Comparison of ENCODE assay signal across 9 cellular contexts in the genomic region with DNA sequence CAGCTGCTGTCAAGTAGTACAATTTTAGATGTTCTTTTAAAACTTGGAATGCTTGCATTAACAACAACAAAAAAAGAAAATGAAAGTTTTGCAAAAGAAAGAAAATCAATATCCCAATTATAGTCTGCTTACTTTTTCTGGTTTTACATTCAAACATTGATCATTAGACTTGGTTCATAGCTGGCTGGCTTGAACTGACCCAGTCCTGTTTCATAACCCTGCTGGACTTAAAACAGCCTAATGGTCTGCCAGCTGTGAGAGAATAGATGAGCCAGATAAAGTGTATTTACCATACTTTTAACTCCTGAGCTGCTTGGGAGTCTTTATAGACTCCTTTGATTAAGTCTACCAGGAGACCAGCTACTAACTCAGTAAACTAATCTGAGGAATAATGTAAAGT. TPM values are rescaled to one million over a fixed set of nuclear protein-coding genes. Genes with fewer than 3 reads are reported as not detected.
DNase-seq lines count a peak whose midpoint lies in the region; ATAC-seq, FAIRE-seq and TF ChIP-seq lines count a peak whose summit lies in the region.
"Had no signal": no experiment of that assay in that cellular context is flagged by ENCODE, and none has a peak within 500 bp of the region (broad histone marks: within the 10 kb centered on the region; RNA-seq: fewer than 3 reads in every experiment).

No MANE protein-coding gene starts in this region.

- H3K9me3 ChIP-seq in CD4-positive, alpha-beta memory T cell (ENCODE audit: control insufficient read depth in 1 of 2, low read length in 2 of 2) = no peaks in the 10 kb centered on the region
- no peaks in the 10 kb centered on the region for H3K9me3 ChIP-seq in MM.1S (replicated peaks; ENCODE audit: insufficient read depth, low read length)

- H3K27me3 ChIP-seq in CD4-positive, alpha-beta memory T cell (ENCODE audit: insufficient read depth, low read length) = no peaks in the 10 kb centered on the region
- no peaks in the 10 kb centered on the region for H3K27me3 ChIP-seq in MM.1S (replicated peaks; ENCODE audit: insufficient read depth, low read length)

- peaks cover 57 to 82% (median 69%) of the 10 kb centered on the region in 4 donors for H3K4me1 Mint-ChIP-seq in CD4-positive, alpha-beta memory T cell
- H3K4me1 Mint-ChIP-seq in brain = peaks cover 43% of the 10 kb centered on the region
- peaks cover 49 to 65% of the 10 kb centered on the region in 2 donors for H3K4me1 Mint-ChIP-seq in natural killer cell treated with Interleukin-12 subunit alpha and Interleukin-12 subunit beta and Interleukin-15 and Interleukin-18, amount 100 ng/mL, for 72 hours (ENCODE audit: low read depth in 2 of 2)

- H3K27me3 Mint-ChIP-seq in CD4-positive, alpha-beta memory T cell = no peaks in the 10 kb centered on the region
- no peaks in the 10 kb centered on the region for H3K27me3 Mint-ChIP-seq in brain
- H3K27me3 Mint-ChIP-seq in natural killer cell treated with Interleukin-12 subunit alpha and Interleukin-12 subunit beta and Interleukin-15 and Interleukin-18, amount 100 ng/mL, for 72 hours = no peaks in the 10 kb centered on the region

- intact Hi-C loops in CD4-positive, alpha-beta memory T cell (cut with micrococcal nuclease) = no loop called here

- H3K4me1 ChIP-seq in CD4-positive, alpha-beta memory T cell (ENCODE audit: insufficient read depth, low read length) = peaks cover 41% of the 10 kb centered on the region
- peaks cover 70% of the 10 kb centered on the region for H3K4me1 ChIP-seq in MM.1S (ENCODE audit: low read length)

- peak overlapping the region; percentile 74 for H3K4me2 ChIP-seq in MM.1S (ENCODE audit: low read depth, low read length)

- peak overlapping the region in 6 of 8 donors; percentile 34 to 84 (median 62) for H3K4me3 Mint-ChIP-seq in CD4-positive, alpha-beta memory T cell
- H3K4me3 Mint-ChIP-seq in brain = peak overlapping the region in 3 of 5 experiments; percentile 17 to 63 (median 29)
- H3K4me3 Mint-ChIP-seq in natural killer cell treated with Interleukin-12 subunit alpha and Interleukin-12 subunit beta and Interleukin-15 and Interleukin-18, amount 100 ng/mL, for 72 hours = peak overlapping the region; percentile 77

- no peak overlapping the region for H3K27ac ChIP-seq in CD4-positive, alpha-beta memory T cell (ENCODE audit: low read depth, low read length)
- peak overlapping the region; percentile 54; the same call in 1 of the 2 replicates for H3K27ac ChIP-seq in MM.1S (ENCODE audit: low read length)

- no peak overlapping the region for H2AFZ ChIP-seq in MM.1S (ENCODE audit: low read length)

- no peak for ATAC-seq in natural killer cell treated with Interleukin-12 subunit alpha and Interleukin-12 subunit beta and Interleukin-15 and Interleukin-18, amount 100 ng/mL, for 72 hours

- H3F3A ChIP-seq in MM.1S (ENCODE audit: insufficient read depth, low read length) = peaks cover 22% of the 10 kb centered on the region

- no peaks in the 10 kb centered on the region for H3K9me2 ChIP-seq in MM.1S (replicated peaks; ENCODE audit: insufficient read depth, low read length)

- no peak overlapping the region for H3K9ac ChIP-seq in MM.1S (ENCODE audit: low read length)

- H3K36me3 Mint-ChIP-seq in CD4-positive, alpha-beta memory T cell = peaks cover 10 to 12% of the 10 kb centered on the region in 2 donors
- peaks cover 56% of the 10 kb centered on the region for H3K36me3 Mint-ChIP-seq in brain
- peaks cover 5% of the 10 kb centered on the region for H3K36me3 Mint-ChIP-seq in natural killer cell treated with Interleukin-12 subunit alpha and Interleukin-12 subunit beta and Interleukin-15 and Interleukin-18, amount 100 ng/mL, for 72 hours

- H3K9me3 Mint-ChIP-seq in CD4-positive, alpha-beta memory T cell = no peaks in the 10 kb centered on the region
- peaks cover 3 to 17% (median 9%) of the 10 kb centered on the region in 5 experiments for H3K9me3 Mint-ChIP-seq in brain
- no peaks in the 10 kb centered on the region for H3K9me3 Mint-ChIP-seq in natural killer cell treated with Interleukin-12 subunit alpha and Interleukin-12 subunit beta and Interleukin-15 and Interleukin-18, amount 100 ng/mL, for 72 hours

- POLR2A ChIA-PET in CD4-positive, alpha-beta memory T cell (lab: Charles Lee; ENCODE audit: partially characterized antibody) = no interaction called here

- no peak overlapping the region for H3K4me3 ChIP-seq in CD4-positive, alpha-beta memory T cell (ENCODE audit: low read length in 2 of 2)
- 0 out of 2 replicates have a peak overlapping the region, but pooled peaks have one; percentile 57 for H3K4me3 ChIP-seq in MM.1S (ENCODE audit: low read length)

- TF ChIP-seq CTCF in MM.1S (IDR thresholded peaks at IDR 0.05; ENCODE audit: low read length) = no peak
- TF ChIP-seq CTCF in brain (conservative IDR thresholded peaks at IDR 0.05) = no peak

- FAIRE-seq in HTR-8/SVneo (lab: Jason Lieb, UNC) = no peak

- H4K20me1 ChIP-seq in MM.1S (ENCODE audit: insufficient read depth, low read length) = no peaks in the 10 kb centered on the region

- H3K79me2 ChIP-seq in MM.1S (ENCODE audit: low read length) = peaks cover 99% of the 10 kb centered on the region

- peak overlapping the region in 3 of 7 donors; percentile 28 to 74 (median 43) for H3K27ac Mint-ChIP-seq in CD4-positive, alpha-beta memory T cell
- peak overlapping the region in 2 of 5 experiments; percentile 65 to 68 for H3K27ac Mint-ChIP-seq in brain
- peak overlapping the region in 1 of 2 donors; percentile 79 for H3K27ac Mint-ChIP-seq in natural killer cell treated with Interleukin-12 subunit alpha and Interleukin-12 subunit beta and Interleukin-15 and Interleukin-18, amount 100 ng/mL, for 72 hours

- no peaks in the 10 kb centered on the region for H3K36me3 ChIP-seq in CD4-positive, alpha-beta memory T cell (ENCODE audit: insufficient read depth, low read length)
- H3K36me3 ChIP-seq in MM.1S (replicated peaks; ENCODE audit: insufficient read depth, low read length) = no peaks in the 10 kb centered on the region

- CTCF ChIA-PET in CD4-positive, alpha-beta memory T cell (lab: Charles Lee; ENCODE audit: partially characterized antibody) = interaction anchor here (1.4 kb wide), 1 partner anchor 23 kb away, joined by 3 read pairs; no protein-coding TSS in a partner anchor

- DNase-seq in CD4-positive, alpha-beta memory T cell = no peak
- DNase-seq in MM.1S = no peak
- DNase-seq in natural killer cell treated with Interleukin-12 subunit alpha and Interleukin-12 subunit beta and Interleukin-15 and Interleukin-18, amount 100 ng/mL, for 72 hours (ENCODE audit: low spot score) = no peak
- no peak for DNase-seq in HTR-8/SVneo (ENCODE audit: insufficient read length, low spot score)
- DNase-seq in NK-92 (lab: John Stamatoyannopoulos, UW; ENCODE audit: unreplicated experiment) = no peak
- no peak for DNase-seq in effector CD4-positive, alpha-beta T cell
- no peak for DNase-seq in NCI-H510A treated with DMSO at 0.1 percent for 48 hours (lab: John Stamatoyannopoulos, UW)
- DNase-seq: occipital lobe had no signal

RNA-seq across cellular contexts. Expression of gene PIAS1, which starts 59.2 kb away (rescaled TPM):
- total RNA-seq in CD4-positive, alpha-beta memory T cell = 10 to 100 TPM; 86.0 to 86.2 TPM
- 100 to 1,000 TPM; 111 to 149 TPM for polyA plus RNA-seq in CD4-positive, alpha-beta memory T cell
- 16.2 TPM for polyA plus RNA-seq in brain (ENCODE audit: insufficient read depth, low read depth, low replicate concordance)
- total RNA-seq in natural killer cell treated with Interleukin-12 subunit alpha and Interleukin-12 subunit beta and Interleukin-15 and Interleukin-18, amount 100 ng/mL, for 72 hours = 10 to 100 TPM; 35.0 to 50.4 TPM
